1 cellular context compared by ENCODE assay signal in genomic region chr11:123221611-123222010, GRCh38.
TF ChIP-seq lines count a peak whose summit lies in the region.

No MANE protein-coding gene starts in this region.

TF ChIP-seq in IMR-90, 13 proteins besides CTCF, POLR2A, EP300 and RAD21:
- TF ChIP-seq BHLHE40 (IDR thresholded peaks at IDR 0.05; ENCODE audit: low read depth, low read length) (no peak), MXI1 (IDR thresholded peaks at IDR 0.05; ENCODE audit: borderline replicate concordance, low read depth, low read length) (no peak), MAFK (IDR thresholded peaks at IDR 0.05; ENCODE audit: low read depth, low read length) (no peak), MAZ (IDR thresholded peaks at IDR 0.05; ENCODE audit: borderline replicate concordance, low read depth, low read length) (no peak), NFE2L2 (IDR thresholded peaks at IDR 0.05; ENCODE audit: low read depth, low read length) (no peak), RCOR1 (IDR thresholded peaks at IDR 0.05; ENCODE audit: insufficient replicate concordance, low read length) (no peak), RFX5 (IDR thresholded peaks at IDR 0.05; ENCODE audit: low read depth, low read length) (no peak), SMC3 (IDR thresholded peaks at IDR 0.05; ENCODE audit: low read depth, low read length) (no peak), ELK1 (IDR thresholded peaks at IDR 0.05; ENCODE audit: borderline replicate concordance, low read depth, low read length) (no peak), CHD1 (IDR thresholded peaks at IDR 0.05; ENCODE audit: low read depth, low read length) (no peak), USF2 (IDR thresholded peaks at IDR 0.05; ENCODE audit: low read depth, low read length) (no peak)
